10 cellular contexts compared by ENCODE assay signal in the genomic region with DNA sequence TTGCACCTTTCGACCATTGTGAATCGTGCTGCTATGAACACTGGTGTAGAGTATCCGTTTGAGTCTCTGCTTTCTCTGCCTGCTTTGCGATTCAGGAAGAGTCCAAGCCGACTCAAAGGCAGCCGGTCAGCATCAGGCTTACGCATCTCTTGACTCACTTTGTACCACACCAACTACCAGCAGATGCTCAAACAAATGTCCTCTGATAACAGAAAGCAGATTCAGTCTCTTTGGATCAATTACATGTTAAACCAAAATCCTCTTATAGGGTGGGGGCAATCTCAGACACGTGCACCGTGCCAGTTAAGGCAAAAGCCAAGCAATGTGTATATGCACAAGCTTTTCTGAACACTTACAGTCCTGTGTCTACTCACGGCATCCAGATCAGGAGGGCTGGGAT.
DNase-seq lines count a peak whose midpoint lies in the region; ATAC-seq and TF ChIP-seq lines count a peak whose summit lies in the region.
"Had no signal": no experiment of that assay in that cellular context is flagged by ENCODE, and none has a peak within 500 bp of the region (broad histone marks: within the 10 kb centered on the region; RNA-seq: fewer than 3 reads in every experiment).

No MANE protein-coding gene starts in this region.

- H3K27ac Mint-ChIP-seq in CD4-positive, alpha-beta T cell = peak overlapping the region; percentile 52

- no peak for TF ChIP-seq CTCF in CD4-positive, alpha-beta T cell (IDR thresholded peaks at IDR 0.05)
- no peak for TF ChIP-seq CTCF in WERI-Rb-1 (IDR thresholded peaks at IDR 0.05; ENCODE audit: low read depth, low read length)

- no peaks in the 10 kb centered on the region for H3K9me3 Mint-ChIP-seq in CD4-positive, alpha-beta T cell

- no peaks in the 10 kb centered on the region for H3K36me3 Mint-ChIP-seq in CD4-positive, alpha-beta T cell (ENCODE audit: low read depth)

- H3K36me3 ChIP-seq in WERI-Rb-1 = no peaks in the 10 kb centered on the region
- H3K36me3 ChIP-seq: tibial artery had no signal

- no peaks in the 10 kb centered on the region for H3K27me3 Mint-ChIP-seq in CD4-positive, alpha-beta T cell

- POLR2A ChIA-PET in CD4-positive, alpha-beta T cell (lab: Charles Lee) = no interaction called here

- intact Hi-C loops in CD4-positive, alpha-beta T cell (cut with DNase I, micrococcal nuclease) = no loop called here

- in situ Hi-C loops in KBM-7 (cut with MboI; ENCODE audit: low pct_unique_long_range_greater_than_20kb, low sequenced_read_pairs) = no loop called here

- H3K27me3 ChIP-seq in CD4-positive, alpha-beta T cell (ENCODE audit: control insufficient read depth, insufficient read depth, low read length) = no peaks in the 10 kb centered on the region
- H3K27me3 ChIP-seq in WERI-Rb-1 (ENCODE audit: insufficient read depth, low read depth, severe bottlenecking) = no peaks in the 10 kb centered on the region
- H3K27me3 ChIP-seq: tibial artery had no signal

- no peak for DNase-seq in CD4-positive, alpha-beta T cell
- DNase-seq in WERI-Rb-1 = peak; percentile 56
- no peak for DNase-seq in KBM-7
- DNase-seq in T-helper 2 cell = no peak
- DNase-seq: NCI-H2227 treated with DMSO at 0.1 percent for 48 hours, tibial artery had no signal

- no peak overlapping the region for H3K27ac ChIP-seq in CD4-positive, alpha-beta T cell (ENCODE audit: low read depth, low read length)
- no peak overlapping the region for H3K27ac ChIP-seq in WERI-Rb-1
- H3K27ac ChIP-seq: tibial artery had no signal

- ATAC-seq in CD4-positive, alpha-beta T cell (ENCODE audit: poor library complexity) = no peak
- peak; percentile 18 for ATAC-seq in GM19035 (IDR thresholded peaks at IDR 0.05; ENCODE audit: unreplicated experiment)
- ATAC-seq in HG03025 (IDR thresholded peaks at IDR 0.05; ENCODE audit: low FRiP score, unreplicated experiment) = peak; percentile 2
- ATAC-seq in GM19328 (IDR thresholded peaks at IDR 0.05; ENCODE audit: unreplicated experiment) = no peak
- ATAC-seq in GM19463 (IDR thresholded peaks at IDR 0.05; ENCODE audit: unreplicated experiment) = no peak

- CTCF ChIA-PET in CD4-positive, alpha-beta T cell (lab: Charles Lee) = no interaction called here

- peaks cover 12% of the 10 kb centered on the region for H3K4me1 Mint-ChIP-seq in CD4-positive, alpha-beta T cell (ENCODE audit: low read depth)

- no peaks in the 10 kb centered on the region for H3K9me3 ChIP-seq in CD4-positive, alpha-beta T cell (ENCODE audit: control insufficient read depth, low read length)
- H3K9me3 ChIP-seq in WERI-Rb-1 (ENCODE audit: severe bottlenecking) = no peaks in the 10 kb centered on the region
- H3K9me3 ChIP-seq: tibial artery had no signal

- H3K4me3 ChIP-seq in WERI-Rb-1 (ENCODE audit: low read depth, low read length) = peak overlapping the region; percentile 1; the same call in 1 of the 2 replicates
- H3K4me3 ChIP-seq: tibial artery had no signal

- no peak overlapping the region for H3K4me3 Mint-ChIP-seq in CD4-positive, alpha-beta T cell

Comparison
In these comparisons a context has a peak if more than half of its experiments do, and no peak if none do; other contexts are left out.
1. ATAC-seq: peak in GM19035 (single experiment) and HG03025 (single experiment); none in CD4-positive, alpha-beta T cell (single experiment), GM19328 (single experiment) and GM19463 (single experiment).